ENCODE assay signal across 9 cellular contexts in genomic region chr4:184805462-184806245, GRCh38. TPM values are rescaled to one million over a fixed set of nuclear protein-coding genes. Genes with fewer than 3 reads are reported as not detected.
DNase-seq lines count a peak whose midpoint lies in the region; ATAC-seq, FAIRE-seq and TF ChIP-seq lines count a peak whose summit lies in the region.
"Had no signal": no experiment of that assay in that cellular context is flagged by ENCODE, and none has a peak within 500 bp of the region (broad histone marks: within the 10 kb centered on the region; RNA-seq: fewer than 3 reads in every experiment).

No MANE protein-coding gene starts in this region.

- H3K27ac ChIP-seq in K562 (ENCODE audit: extremely low read depth, low read depth, low read length): no peak overlapping the region
- H3K27ac ChIP-seq: tibial artery had no signal

- no peak overlapping the region for H2AFZ ChIP-seq in K562 (ENCODE audit: low read depth, low read length)

- POLR2A ChIA-PET in K562 (lab: Yijun Ruan, JAX): no interaction called here

- intact Hi-C loops in K562 (cut with micrococcal nuclease) (no loop called here), lower leg skin (cut with DNase I; ENCODE audit: low total_unique reads) (no loop called here), CD14-positive monocyte (cut with micrococcal nuclease) (loop anchor here in 1 of 2 donors (10.0 kb wide), 1 partner anchor 61 kb away; no protein-coding TSS in a partner anchor)

- no peaks in the 10 kb centered on the region for H3K79me2 ChIP-seq in K562 (ENCODE audit: control insufficient read depth, insufficient read depth, low read length)

- TF ChIP-seq CTCF in K562 (IDR thresholded peaks at IDR 0.05 in 2 of 3, conservative IDR thresholded peaks at IDR 0.05 in 1 of 3; ENCODE audit: insufficient read depth in 2 of 3, low read depth in 1 of 3, low read length in 3 of 3) (no peak), lower leg skin (IDR thresholded peaks at IDR 0.05) (no peak), CD14-positive monocyte (IDR thresholded peaks at IDR 0.05) (no peak)

- H3K36me3 Mint-ChIP-seq in CD14-positive monocyte: peaks cover 68 to 72% of the 10 kb centered on the region in 2 donors

- TF ChIP-seq EP300 in K562 (IDR thresholded peaks at IDR 0.05; ENCODE audit: low read length): no peak

- BruUV-seq in K562 (replicated peaks; lab: Mats Ljungman, UMichigan): no TSS peak

- no peaks in the 10 kb centered on the region for H3K27me3 ChIP-seq in K562 (ENCODE audit: control insufficient read depth in 2 of 2, insufficient read depth in 2 of 2, low read length in 2 of 2)
- H3K27me3 ChIP-seq: tibial artery had no signal

- no peak for TF ChIP-seq POLR2A in K562 (conservative IDR thresholded peaks at IDR 0.05)
- no peak for TF ChIP-seq POLR2A in lower leg skin (IDR thresholded peaks at IDR 0.05)

- peak overlapping the region in 1 of 2 experiments; percentile 55; a peak in 1 of 4 replicates for H3K9ac ChIP-seq in K562 (ENCODE audit: insufficient read depth in 1 of 2, low read depth in 2 of 2, low read length in 2 of 2)

- H3K4me3 ChIP-seq in K562: no peak overlapping the region
- H3K4me3 ChIP-seq in lower leg skin (ENCODE audit: low read depth, poor library complexity, severe bottlenecking): no peak overlapping the region
- H3K4me3 ChIP-seq: tibial artery had no signal

- peaks cover 56% of the 10 kb centered on the region for H3K4me1 Mint-ChIP-seq in CD14-positive monocyte

- no peaks in the 10 kb centered on the region for H3K9me3 Mint-ChIP-seq in CD14-positive monocyte

- peaks cover 4 to 20% of the 10 kb centered on the region in 2 experiments; a peak in 3 of 5 replicates for H3K4me1 ChIP-seq in K562 (replicated peaks in 1 of 2; ENCODE audit: control insufficient read depth in 2 of 2, insufficient read depth in 2 of 2, low read length in 2 of 2)

- ATAC-seq in GM19397 (IDR thresholded peaks at IDR 0.05; ENCODE audit: unreplicated experiment) (peak; percentile 79), HG03439 (IDR thresholded peaks at IDR 0.05; ENCODE audit: unreplicated experiment) (peak; percentile 69), K562 (peak; percentile 40; the same call in 2 of the 3 replicates)
- ATAC-seq: Panc1 had no signal

- H3K36me3 ChIP-seq in K562 (ENCODE audit: control insufficient read depth, insufficient read depth, low read length): no peaks in the 10 kb centered on the region

- in situ Hi-C loops in K562 (cut with MboI): no loop called here

- FAIRE-seq in K562 (lab: Jason Lieb, UNC) (no peak), RCC 7860 (lab: Jason Lieb, UNC) (no peak)

- H3K9me1 ChIP-seq in K562 (ENCODE audit: control insufficient read depth, insufficient read depth, low read length): no peaks in the 10 kb centered on the region

- WGBS in K562 (ENCODE audit: insufficient coverage, low coverage, missing lambda C conversion rate): 57% methylated on average over 12 of the region's 12 CpGs
- 49 to 52% methylated on average over 10 to 12 of the region's 12 CpGs for WGBS in lower leg skin, 2 donors

- no peak overlapping the region for H3K4me3 Mint-ChIP-seq in CD14-positive monocyte

- H3K9me3 ChIP-seq in K562 (replicated peaks; ENCODE audit: control insufficient read depth, insufficient read depth, low read depth, low read length): no peaks in the 10 kb centered on the region
- H3K9me3 ChIP-seq: tibial artery had no signal

- DNase-seq in K562 (ENCODE audit: extremely low read depth in 1 of 4, low spot score in 3 of 4) (no peak), lower leg skin (ENCODE audit: low spot score in 2 of 2) (peak; percentile 63 to 90), RCC 7860 (ENCODE audit: low spot score) (no peak), CD14-positive monocyte (ENCODE audit: low spot score) (no peak)
- DNase-seq in activated CD4-positive, CD25-positive, alpha-beta regulatory T cell (lab: John Stamatoyannopoulos, UW): no peak

- peaks cover 0 to 2% (median 0%) of the 10 kb centered on the region in 3 donors for H3K27me3 Mint-ChIP-seq in CD14-positive monocyte (ENCODE audit: low read depth in 3 of 3)

- H3K27ac Mint-ChIP-seq in CD14-positive monocyte: peak overlapping the region in 3 of 7 donors; percentile 22 to 73 (median 60)

- H3K4me2 ChIP-seq in K562 (ENCODE audit: insufficient read depth, low read length): no peak overlapping the region

- CTCF ChIA-PET in K562 (lab: Yijun Ruan, JAX; ENCODE audit: low intra/inter-chr PET ratio): no interaction called here

- no peak for TF ChIP-seq RAD21 in K562 (CRISPR knock-in tag; conservative IDR thresholded peaks at IDR 0.05 in 1 of 2, IDR thresholded peaks at IDR 0.05 in 1 of 2)

- H4K20me1 ChIP-seq in K562 (replicated peaks; ENCODE audit: control insufficient read depth, insufficient read depth, low read length): no peaks in the 10 kb centered on the region; the same call in 1 of the 2 replicates

TF ChIP-seq in K562, 482 proteins besides CTCF, POLR2A, EP300 and RAD21:
- TF ChIP-seq POLR3A (IDR thresholded peaks at IDR 0.05; ENCODE audit: borderline replicate concordance, extremely low read depth, insufficient read depth, insufficient read length) (no peak), ZBTB7A (IDR thresholded peaks at IDR 0.05; ENCODE audit: borderline replicate concordance, control insufficient read depth, low read depth, low read length) (no peak), ZZZ3 (IDR thresholded peaks at IDR 0.05) (no peak), SREBF1 (IDR thresholded peaks at IDR 0.05; ENCODE audit: borderline replicate concordance, low read depth, low read length) (no peak), U2AF1 (optimal IDR thresholded peaks at IDR 0.05; ENCODE audit: low read depth, low read length) (no peak), RCOR1 (IDR thresholded peaks at IDR 0.05; ENCODE audit: borderline replicate concordance in 1 of 2, low read depth in 2 of 2, low read length in 2 of 2) (0 out of 4 replicates have a peak, but pooled peaks of 1 of the 2 experiments have one; percentile 18), HMBOX1 (IDR thresholded peaks at IDR 0.05) (0 out of 2 replicates have a peak, but pooled peaks have one; percentile 30)
- TF ChIP-seq, protein P1, sequence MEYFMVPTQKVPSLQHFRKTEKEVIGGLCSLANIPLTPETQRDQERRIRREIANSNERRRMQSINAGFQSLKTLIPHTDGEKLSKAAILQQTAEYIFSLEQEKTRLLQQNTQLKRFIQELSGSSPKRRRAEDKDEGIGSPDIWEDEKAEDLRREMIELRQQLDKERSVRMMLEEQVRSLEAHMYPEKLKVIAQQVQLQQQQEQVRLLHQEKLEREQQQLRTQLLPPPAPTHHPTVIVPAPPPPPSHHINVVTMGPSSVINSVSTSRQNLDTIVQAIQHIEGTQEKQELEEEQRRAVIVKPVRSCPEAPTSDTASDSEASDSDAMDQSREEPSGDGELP (CRISPR knock-in tag; IDR thresholded peaks at IDR 0.05; ENCODE audit: borderline replicate concordance): peak; percentile 25; the same call in 1 of the 2 replicates
- TF ChIP-seq, protein P2, sequence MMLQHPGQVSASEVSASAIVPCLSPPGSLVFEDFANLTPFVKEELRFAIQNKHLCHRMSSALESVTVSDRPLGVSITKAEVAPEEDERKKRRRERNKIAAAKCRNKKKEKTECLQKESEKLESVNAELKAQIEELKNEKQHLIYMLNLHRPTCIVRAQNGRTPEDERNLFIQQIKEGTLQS (IDR thresholded peaks at IDR 0.05): no peak
- TF ChIP-seq, protein P2 (CRISPR knock-in tag; conservative IDR thresholded peaks at IDR 0.05): no peak

RNA-seq across cellular contexts. Expression of gene ACSL1, which starts 20.1 kb away (rescaled TPM):
- 7.8 and 10.5 TPM in 2 replicates for total RNA-seq in K562 (2011; cell fraction: chromatin; rRNA removed; ENCODE audit: low replicate concordance)
- total RNA-seq in K562 (2011; cell fraction: nucleolus; rRNA removed): 3.7 and 4.2 TPM in 2 replicates
- 6.9 and 7.2 TPM in 2 replicates for total RNA-seq in K562 (2011; cell fraction: nucleoplasm; rRNA removed)
- total RNA-seq in K562 (2014; rRNA removed) (14.0 and 14.3 TPM in 2 replicates), K562 (2014; rRNA removed; fragmentation: Illumina TruSeq; extraction: Trizol) (23.6 and 25.3 TPM in 2 replicates), K562 (2015; rRNA removed; fragmentation: Illumina TruSeq; extraction: Trizol) (15.2 and 15.9 TPM in 2 replicates), K562 (2021) (22.2 and 22.6 TPM in 2 replicates), lower leg skin (100 to 1,000 TPM; 190 to 308 (median 266) TPM)
- polyA plus RNA-seq in K562 (2011; rRNA removed) (6.7 and 21.8 TPM in 2 replicates), K562 (2014; fragmentation: Illumina TruSeq; extraction: Trizol) (24.1 and 24.4 TPM in 2 replicates), K562 (2014; fragmentation: Nextera tagmentation; extraction: Ambion mirVana) (10 to 100 TPM; 10.2 to 11.3 TPM), K562 (2014; rRNA removed) (15.0 TPM in 2 replicates), CD14-positive monocyte (100 to 1,000 TPM in 1 of 2 donors, 10 to 100 TPM in 1; 72.4 to 115 TPM)
- 2.9 and 11.7 TPM in 2 replicates for polyA plus RNA-seq in K562 (2011; cell fraction: cytosol; rRNA removed)
- polyA plus RNA-seq in K562 (2011; cell fraction: nucleus; rRNA removed): 5.2 and 22.6 TPM in 2 replicates
- polyA plus RNA-seq in K562 (2012): 13.0 and 38.4 TPM in 2 replicates
- 9.4 and 28.7 TPM in 2 replicates for polyA minus RNA-seq in K562 (2011; rRNA and poly(A)+ RNA removed)
- polyA minus RNA-seq in K562 (2011; cell fraction: cytosol; rRNA and poly(A)+ RNA removed): 4.5 and 25.5 TPM in 2 replicates
- 2.6 and 14.3 TPM in 2 replicates for polyA minus RNA-seq in K562 (2011; cell fraction: nucleus; rRNA and poly(A)+ RNA removed)

Comparison
In these comparisons a context has a peak if more than half of its experiments do, and no peak if none do; other contexts are left out.
1. DNase-seq: peak in lower leg skin (2 of 2); none in K562 (0 of 4), activated CD4-positive, CD25-positive, alpha-beta regulatory T cell (0 of 4), RCC 7860 (single experiment) and CD14-positive monocyte (single experiment).
2. RNA of gene ACSL1, which starts 20.1 kb away (total RNA-seq): 190 to 308 TPM in lower leg skin; 3.7 to 25.3 TPM in K562; every median in the first group is over 4 times any median in the second.
3. Peak in every context shown above with its lines, with median percentiles within 50 percentile points of each other: ATAC-seq.